ENCODE assay signal across 23 cellular contexts in genomic region chr4:21593268-21594002, GRCh38.
A peak's percentile ranks its signal among the peaks of the same experiment; 100 is the strongest.
DNase-seq lines count a peak whose midpoint lies in the region; ATAC-seq and TF ChIP-seq lines count a peak whose summit lies in the region.
"Had no signal": no experiment of that assay in that cellular context is flagged by ENCODE, and none has a peak within 500 bp of the region (broad histone marks: within the 10 kb centered on the region; RNA-seq: fewer than 3 reads in every experiment).

No MANE protein-coding gene starts in this region.

- H3K4me2 ChIP-seq in hepatocyte (peak overlapping the region; percentile 2), trophoblast cell (ENCODE audit: low read length) (no peak overlapping the region)

- intact Hi-C loops in ascending aorta (cut with DNase I), result no loop called here

- POLR2A ChIA-PET in BJ (lab: Charles Lee), result no interaction called here

- H3K4me1 ChIP-seq in hepatocyte (ENCODE audit: insufficient read depth) (peaks cover 6% of the 10 kb centered on the region), ascending aorta (no peaks in the 10 kb centered on the region), trophoblast cell (ENCODE audit: control insufficient read depth in 1 of 2, insufficient read depth in 2 of 2, low read length in 2 of 2) (no peaks in the 10 kb centered on the region)
- H3K4me1 ChIP-seq: colonic mucosa, foreskin keratinocyte had no signal

- H4K20me1 ChIP-seq in hepatocyte (ENCODE audit: insufficient read depth, poor library complexity, severe bottlenecking), result no peaks in the 10 kb centered on the region

- H4K91ac ChIP-seq in trophoblast cell (ENCODE audit: low read depth, low read length), result no peak overlapping the region

- TF ChIP-seq CTCF in BJ (IDR thresholded peaks at IDR 0.05; ENCODE audit: insufficient read depth, low read depth, low read length), result no peak
- no peak for TF ChIP-seq CTCF in hepatocyte (IDR thresholded peaks at IDR 0.05; ENCODE audit: poor library complexity)
- no peak for TF ChIP-seq CTCF in ascending aorta (IDR thresholded peaks at IDR 0.05)

- DNase-seq in BJ (ENCODE audit: low read depth) (peak; percentile 21), HT1080 (ENCODE audit: low read depth) (peak; percentile 21), SW480 (ENCODE audit: low spot score) (peak; percentile 3), hepatocyte (ENCODE audit: low spot score) (peak; percentile 4), ascending aorta (ENCODE audit: low spot score in 2 of 2) (no peak), HuH-7 (ENCODE audit: low spot score) (no peak), trophoblast cell (no peak)
- DNase-seq: ACHN; activated CD4-positive, alpha-beta T cell treated with anti-CD3 and anti-CD28 coated beads for 36 hours; activated CD8-positive, alpha-beta memory T cell treated with anti-CD3 and anti-CD28 coated beads, Interleukin-2, amount 50 U/mL, for 4 hours; activated naive CD4-positive, alpha-beta T cell; CD4-positive, CD25-positive, alpha-beta regulatory T cell; colonic mucosa; DMS79 treated with DMSO at 0.1 percent for 48 hours; foreskin keratinocyte; Karpas-422; left cardiac atrium; midbrain; NCI-H1417 treated with DMSO at 0.1 percent for 48 hours had no signal

- H3K14ac ChIP-seq in trophoblast cell (ENCODE audit: low read length), result no peak overlapping the region

- H2BK12ac ChIP-seq in trophoblast cell (ENCODE audit: low read length), result no peak overlapping the region

- H3K4me3 ChIP-seq in BJ (ENCODE audit: low read depth, low read length) (no peak overlapping the region), hepatocyte (no peak overlapping the region), ascending aorta (no peak overlapping the region), trophoblast cell (ENCODE audit: low read depth, low read length) (no peak overlapping the region)
- H3K4me3 ChIP-seq: colonic mucosa, HAP-1 had no signal

- CTCF ChIA-PET in BJ (lab: Yijun Ruan, JAX), result interaction anchor here (0.7 kb wide), 1 partner anchor 174 kb away, joined by 3 read pairs; no protein-coding TSS in a partner anchor

- no peak overlapping the region for H3K23ac ChIP-seq in trophoblast cell (ENCODE audit: low read length)

- 0 out of 2 replicates have a peak, but pooled peaks cover 2% of the 10 kb centered on the region for H3K27me3 ChIP-seq in BJ (ENCODE audit: control insufficient read depth, insufficient read depth, low read length)
- H3K27me3 ChIP-seq in hepatocyte, result no peaks in the 10 kb centered on the region
- no peaks in the 10 kb centered on the region for H3K27me3 ChIP-seq in ascending aorta
- H3K27me3 ChIP-seq in trophoblast cell (ENCODE audit: insufficient read depth, low read length), result no peaks in the 10 kb centered on the region
- H3K27me3 ChIP-seq: colonic mucosa, foreskin keratinocyte, neutrophil had no signal

- H3K79me2 ChIP-seq in hepatocyte, result no peaks in the 10 kb centered on the region
- H3K79me2 ChIP-seq in trophoblast cell (ENCODE audit: control insufficient read depth, insufficient read depth, low read length, poor library complexity), result no peaks in the 10 kb centered on the region

- H3K27ac ChIP-seq in hepatocyte (no peak overlapping the region), ascending aorta (no peak overlapping the region), trophoblast cell (ENCODE audit: low read depth, low read length) (no peak overlapping the region)
- H3K27ac ChIP-seq: colonic mucosa, foreskin keratinocyte, neutrophil, RWPE1 had no signal

- WGBS in hepatocyte (ENCODE audit: low lambda C conversion rate, missing lambda C conversion rate), result 55% methylated on average over 8 of the region's 8 CpGs
- WGBS in trophoblast cell (ENCODE audit: extremely low coverage, insufficient coverage, insufficient read length), result no CpG with 5 or more reads among the region's 8 CpGs

- H2AFZ ChIP-seq in hepatocyte (no peak overlapping the region), trophoblast cell (ENCODE audit: insufficient read depth, low read length, poor library complexity) (no peak overlapping the region)

- no peak overlapping the region for H2BK5ac ChIP-seq in trophoblast cell (ENCODE audit: low read depth, low read length, poor library complexity)

- H4K8ac ChIP-seq in trophoblast cell (ENCODE audit: low read depth, low read length), result no peak overlapping the region

- no peak overlapping the region for H4K12ac ChIP-seq in trophoblast cell (ENCODE audit: low read depth, low read length)

- H3K9me3 ChIP-seq in hepatocyte (ENCODE audit: low read depth), result no peaks in the 10 kb centered on the region
- H3K9me3 ChIP-seq in ascending aorta, result no peaks in the 10 kb centered on the region
- no peaks in the 10 kb centered on the region for H3K9me3 ChIP-seq in trophoblast cell (ENCODE audit: insufficient read depth, low read depth, low read length)
- H3K9me3 ChIP-seq: colonic mucosa, HAP-1, neutrophil had no signal

- H2BK120ac ChIP-seq in trophoblast cell (ENCODE audit: insufficient read depth, low read length, poor library complexity), result no peak overlapping the region

- no peak overlapping the region for H3K4ac ChIP-seq in trophoblast cell (ENCODE audit: low read depth, low read length)

- H3K18ac ChIP-seq in trophoblast cell (ENCODE audit: low read length), result no peak overlapping the region

- no peaks in the 10 kb centered on the region for H3K9me2 ChIP-seq in hepatocyte (replicated peaks; ENCODE audit: insufficient read depth)

- no peak overlapping the region for H2AK5ac ChIP-seq in trophoblast cell (ENCODE audit: low read length)

- ATAC-seq in GM19023 (IDR thresholded peaks at IDR 0.05; ENCODE audit: unreplicated experiment), result no peak
- ATAC-seq: activated CD4-positive, alpha-beta T cell treated with anti-CD3 and anti-CD28 coated beads for 36 hours; foreskin keratinocyte; left cardiac atrium had no signal

- H3K36me3 ChIP-seq in BJ (ENCODE audit: control insufficient read depth, insufficient read depth, low read length) (no peaks in the 10 kb centered on the region), hepatocyte (replicated peaks; ENCODE audit: insufficient read depth, low read depth) (no peaks in the 10 kb centered on the region), ascending aorta (no peaks in the 10 kb centered on the region), trophoblast cell (ENCODE audit: control insufficient read depth in 1 of 2, insufficient read depth in 2 of 2, low read length in 2 of 2) (no peaks in the 10 kb centered on the region)
- H3K36me3 ChIP-seq: colonic mucosa, HAP-1, neutrophil had no signal

- no peaks in the 10 kb centered on the region for H3K79me1 ChIP-seq in trophoblast cell (ENCODE audit: low read length)

- H3K9ac ChIP-seq in trophoblast cell (ENCODE audit: low read length), result no peak overlapping the region

Comparison
In these comparisons a context has a peak if more than half of its experiments do, and no peak if none do; other contexts are left out.
1. DNase-seq: peak in BJ (single experiment), HT1080 (single experiment), SW480 (single experiment) and hepatocyte (single experiment); none in ascending aorta (0 of 2), HuH-7 (single experiment) and trophoblast cell (0 of 2).